In the genomic region with DNA sequence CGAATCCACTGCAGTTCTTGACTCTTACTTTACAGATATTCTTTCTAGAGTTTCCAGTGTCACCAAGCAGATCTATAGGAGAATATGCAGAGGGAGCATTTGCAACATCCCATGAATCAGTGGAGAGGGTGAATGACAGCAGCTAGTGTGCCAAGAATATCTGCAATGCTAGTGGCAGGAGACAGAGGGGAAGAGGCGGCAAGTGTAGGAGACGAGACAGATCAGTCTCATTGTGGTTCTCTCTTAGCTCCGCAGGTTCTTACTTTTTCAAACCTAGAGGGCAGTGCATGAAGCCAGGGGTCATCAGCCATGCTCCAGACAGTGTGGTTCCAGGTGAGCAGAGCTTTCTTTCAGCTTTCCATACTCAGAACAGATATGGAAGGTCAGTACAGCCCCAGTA, we compare ENCODE assay signal across 6 cellular contexts. TPM values are rescaled to one million over a fixed set of nuclear protein-coding genes. Genes with fewer than 3 reads are reported as not detected.
DNase-seq lines count a peak whose midpoint lies in the region; ATAC-seq, FAIRE-seq and TF ChIP-seq lines count a peak whose summit lies in the region.

No MANE protein-coding gene starts in this region.

- H3K36me3 ChIP-seq in mucosa of stomach (ENCODE audit: control insufficient read depth, insufficient read depth, low read length) = no peaks in the 10 kb centered on the region

- H3K9me3 ChIP-seq in mucosa of stomach (ENCODE audit: control insufficient read depth, low read length) = no peaks in the 10 kb centered on the region

- no peaks in the 10 kb centered on the region for H3K27me3 Mint-ChIP-seq in activated naive CD8-positive, alpha-beta T cell treated with anti-CD3 and anti-CD28 coated beads, Interleukin-2, amount 50 U/mL, for 24 hours

- DNase-seq in GM12892 (ENCODE audit: insufficient read length) (no peak), NCI-H1048 (lab: John Stamatoyannopoulos, UW) (no peak), AG08396 (ENCODE audit: low spot score) (no peak)
- no peak for DNase-seq in activated naive CD8-positive, alpha-beta T cell treated with anti-CD3 and anti-CD28 coated beads, Interleukin-2, amount 50 U/mL, for 24 hours

- FAIRE-seq in GM12892 (lab: Jason Lieb, UNC) = peak; percentile 24

- H3K27ac Mint-ChIP-seq in activated naive CD8-positive, alpha-beta T cell treated with anti-CD3 and anti-CD28 coated beads, Interleukin-2, amount 50 U/mL, for 24 hours = peak overlapping the region; percentile 85

- no peaks in the 10 kb centered on the region for H3K9me3 Mint-ChIP-seq in activated naive CD8-positive, alpha-beta T cell treated with anti-CD3 and anti-CD28 coated beads, Interleukin-2, amount 50 U/mL, for 24 hours

- peak overlapping the region; percentile 84 for H3K4me3 Mint-ChIP-seq in activated naive CD8-positive, alpha-beta T cell treated with anti-CD3 and anti-CD28 coated beads, Interleukin-2, amount 50 U/mL, for 24 hours

- no peak for ATAC-seq in activated naive CD8-positive, alpha-beta T cell treated with anti-CD3 and anti-CD28 coated beads, Interleukin-2, amount 50 U/mL, for 24 hours
- no peak for ATAC-seq in HG02610 (IDR thresholded peaks at IDR 0.05; ENCODE audit: unreplicated experiment)

- no peaks in the 10 kb centered on the region for H3K4me1 ChIP-seq in mucosa of stomach (ENCODE audit: control insufficient read depth, insufficient read depth, low read length)

- H3K4me3 ChIP-seq in mucosa of stomach (ENCODE audit: low read length) = peak overlapping the region; percentile 70

- no peak for TF ChIP-seq POLR2A in GM12892 (IDR thresholded peaks at IDR 0.05; ENCODE audit: low read depth, low read length)

- H3K36me3 Mint-ChIP-seq in activated naive CD8-positive, alpha-beta T cell treated with anti-CD3 and anti-CD28 coated beads, Interleukin-2, amount 50 U/mL, for 24 hours (ENCODE audit: low read depth) = peaks cover 8% of the 10 kb centered on the region

- peak overlapping the region; percentile 70 for H3K9ac ChIP-seq in mucosa of stomach (ENCODE audit: low read length)

- no peaks in the 10 kb centered on the region for H3K27me3 ChIP-seq in mucosa of stomach (ENCODE audit: control insufficient read depth, insufficient read depth, low read length)

- H3K4me1 Mint-ChIP-seq in activated naive CD8-positive, alpha-beta T cell treated with anti-CD3 and anti-CD28 coated beads, Interleukin-2, amount 50 U/mL, for 24 hours = peaks cover 12% of the 10 kb centered on the region

RNA-seq across cellular contexts. Expression of gene ZNF619, which starts 0.7 kb away (rescaled TPM):
- polyA plus RNA-seq in GM12892 (2012; ENCODE audit: missing spikeins) = 4.2 TPM

RNA-seq across cellular contexts. Expression of gene RPL14, which starts 20.5 kb away (rescaled TPM):
- polyA plus RNA-seq in GM12892 (2012; ENCODE audit: missing spikeins) = 2,366 TPM

RNA-seq across cellular contexts. Expression of gene ZNF620, which starts 28.2 kb away (rescaled TPM):
- polyA plus RNA-seq in GM12892 (2012; ENCODE audit: missing spikeins) = 3.2 TPM

RNA-seq across cellular contexts. Expression of gene ZNF621, which starts 47.1 kb away (rescaled TPM):
- 9.4 TPM for polyA plus RNA-seq in GM12892 (2012; ENCODE audit: missing spikeins)
